ENCODE assay signal across 9 cellular contexts in the genomic region with DNA sequence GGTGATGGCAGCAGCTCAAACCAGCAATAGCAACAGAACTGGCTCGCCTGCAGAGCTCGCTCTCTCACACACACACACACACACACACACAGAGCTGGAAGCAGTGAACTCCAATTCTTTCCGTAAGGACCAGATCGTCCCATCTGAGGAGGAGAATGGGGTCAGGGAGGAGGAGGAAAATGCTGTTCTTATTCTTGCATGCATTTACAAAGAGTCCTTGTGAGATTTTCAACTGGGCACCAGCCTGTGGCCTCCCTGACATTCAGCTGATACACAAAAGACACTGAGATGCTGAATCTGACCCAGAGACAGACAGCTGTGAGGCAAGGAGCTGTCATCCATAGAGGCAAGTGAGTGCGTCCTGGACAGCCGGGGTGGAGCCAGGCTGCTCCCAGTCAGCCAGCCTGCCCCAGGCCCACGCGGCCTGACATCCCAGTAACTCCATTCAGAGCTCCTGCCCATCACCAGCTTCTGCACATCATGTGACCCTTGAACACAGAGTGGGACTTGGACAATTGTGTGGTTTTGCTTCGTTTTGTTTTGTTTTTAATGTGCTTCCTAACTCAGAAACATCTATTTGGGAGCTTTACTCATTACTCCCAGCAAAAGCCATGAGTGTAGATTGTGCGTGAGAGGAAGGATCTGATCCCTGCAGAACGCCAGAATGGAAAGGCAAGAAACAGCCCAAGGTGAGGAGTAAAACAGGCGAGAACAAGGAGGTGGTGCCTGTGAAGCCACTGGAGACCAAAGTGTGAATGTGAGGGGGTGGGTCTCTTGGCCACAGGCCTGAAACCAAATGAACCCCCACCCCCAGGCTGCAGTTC. TPM values are rescaled to one million over a fixed set of nuclear protein-coding genes. Genes with fewer than 3 reads are reported as not detected.
A peak's percentile ranks its signal among the peaks of the same experiment; 100 is the strongest.
DNase-seq lines count a peak whose midpoint lies in the region; ATAC-seq and TF ChIP-seq lines count a peak whose summit lies in the region.
"Had no signal": no experiment of that assay in that cellular context is flagged by ENCODE, and none has a peak within 500 bp of the region (broad histone marks: within the 10 kb centered on the region; RNA-seq: fewer than 3 reads in every experiment).

No MANE protein-coding gene starts in this region.

- DNase-seq in GM23248: peak; percentile 9
- DNase-seq in activated naive CD8-positive, alpha-beta T cell treated with anti-CD3 and anti-CD28 coated beads for 36 hours: no peak
- peak in 2 of 3 donors; percentile 38 to 39 for DNase-seq in immature natural killer cell
- DNase-seq in stimulated activated naive CD8-positive, alpha-beta T cell treated with anti-CD3 and anti-CD28 coated beads, Interleukin-15, Interleukin-2, amounts not matched to agents 100 U/mL and 50 U/mL, for 24 hours: peak; percentile 22
- no peak for DNase-seq in GM03348 (ENCODE audit: low spot score)
- no peak for DNase-seq in GM13976 (ENCODE audit: low spot score)
- no peak for DNase-seq in stimulated activated naive CD4-positive, alpha-beta T cell (lab: John Stamatoyannopoulos, UW)
- DNase-seq: NCI-H1048 had no signal

- no peaks in the 10 kb centered on the region for H3K79me2 ChIP-seq in GM23248 (ENCODE audit: insufficient read depth)

- H3K4me1 Mint-ChIP-seq in activated naive CD8-positive, alpha-beta T cell treated with anti-CD3 and anti-CD28 coated beads for 36 hours: peaks cover 48% of the 10 kb centered on the region
- peaks cover 59 to 65% of the 10 kb centered on the region in 2 donors for H3K4me1 Mint-ChIP-seq in immature natural killer cell

- no peaks in the 10 kb centered on the region for H3K27me3 Mint-ChIP-seq in activated naive CD8-positive, alpha-beta T cell treated with anti-CD3 and anti-CD28 coated beads for 36 hours
- H3K27me3 Mint-ChIP-seq in immature natural killer cell (ENCODE audit: low read depth in 3 of 3): peaks cover 3 to 14% (median 9%) of the 10 kb centered on the region in 3 donors

- H3K9me2 ChIP-seq in GM23248 (ENCODE audit: insufficient read depth): no peaks in the 10 kb centered on the region

- peaks cover 7% of the 10 kb centered on the region for H3K9me3 Mint-ChIP-seq in activated naive CD8-positive, alpha-beta T cell treated with anti-CD3 and anti-CD28 coated beads for 36 hours
- H3K9me3 Mint-ChIP-seq in immature natural killer cell: no peaks in the 10 kb centered on the region

- H3K36me3 ChIP-seq in GM23248 (ENCODE audit: low read depth): no peaks in the 10 kb centered on the region

- peaks cover 61% of the 10 kb centered on the region for H3K36me3 Mint-ChIP-seq in activated naive CD8-positive, alpha-beta T cell treated with anti-CD3 and anti-CD28 coated beads for 36 hours
- H3K36me3 Mint-ChIP-seq in immature natural killer cell: peaks cover 26 to 46% (median 28%) of the 10 kb centered on the region in 3 donors

- WGBS in GM23248 (ENCODE audit: low coverage in 1 of 2, low lambda C conversion rate in 2 of 2, missing lambda C conversion rate in 2 of 2), 2 experiments: 66 to 68% methylated on average over 12 of the region's 12 CpGs

- H3F3A ChIP-seq in GM23248 (ENCODE audit: insufficient read depth): no peaks in the 10 kb centered on the region

- H3K27me3 ChIP-seq in GM23248 (replicated peaks; ENCODE audit: insufficient read depth): no peaks in the 10 kb centered on the region

- ATAC-seq in stimulated activated naive CD8-positive, alpha-beta T cell treated with anti-CD3 and anti-CD28 coated beads, Interleukin-15, Interleukin-2, amounts not matched to agents 100 U/mL and 50 U/mL, for 24 hours: no peak
- ATAC-seq in HG03520 (IDR thresholded peaks at IDR 0.05; ENCODE audit: unreplicated experiment): no peak

- no peak overlapping the region for H3K4me3 ChIP-seq in GM23248

- in situ Hi-C loops in GM23248 (cut with MboI): no loop called here
- in situ Hi-C loops in GM13976 (cut with MboI; ENCODE audit: low sequenced_read_pairs, unreplicated experiment): no loop called here

- H3K27ac Mint-ChIP-seq in activated naive CD8-positive, alpha-beta T cell treated with anti-CD3 and anti-CD28 coated beads for 36 hours: peak overlapping the region; percentile 93
- peak overlapping the region; percentile 78 to 98 (median 94) for H3K27ac Mint-ChIP-seq in immature natural killer cell

- H3K4me2 ChIP-seq in GM23248 (ENCODE audit: unreplicated experiment): no peak overlapping the region

- TF ChIP-seq CTCF in GM13976 (IDR thresholded peaks at IDR 0.05; ENCODE audit: borderline replicate concordance, control extremely low read depth, extremely low read depth, insufficient read depth, missing control alignments): no peak

- H4K20me1 ChIP-seq in GM23248 (ENCODE audit: insufficient read depth): no peaks in the 10 kb centered on the region

- H3K4me3 Mint-ChIP-seq in activated naive CD8-positive, alpha-beta T cell treated with anti-CD3 and anti-CD28 coated beads for 36 hours: peak overlapping the region; percentile 98
- H3K4me3 Mint-ChIP-seq in immature natural killer cell: peak overlapping the region; percentile 96 to 100 (median 99)

- H3K9me3 ChIP-seq in GM23248 (ENCODE audit: low read depth): no peaks in the 10 kb centered on the region

- H2AFZ ChIP-seq in GM23248: no peak overlapping the region

- no peak overlapping the region for H3K9ac ChIP-seq in GM23248

- no peak overlapping the region for H3K27ac ChIP-seq in GM23248

- peaks cover 7% of the 10 kb centered on the region; the same call in 1 of the 2 replicates for H3K4me1 ChIP-seq in GM23248 (ENCODE audit: insufficient read depth)

RNA-seq across cellular contexts. Expression of gene SERPINB9, which starts 2.1 kb away (rescaled TPM):
- total RNA-seq in GM23248 (2014; rRNA removed; shearing (Covaris generic)): 1.1 and 2.4 TPM in 2 replicates
- polyA plus RNA-seq in GM23248 (2016; fragmentation: Nextera tagmentation; extraction: Ambion mirVana): 0.91 and 1.1 TPM in 2 replicates
- 10 to 100 TPM; 51.3 to 51.4 TPM for total RNA-seq in activated naive CD8-positive, alpha-beta T cell treated with anti-CD3 and anti-CD28 coated beads for 36 hours
- 10 to 100 TPM; 20.7 to 50.4 (median 21.7) TPM for polyA plus RNA-seq in immature natural killer cell

RNA-seq across cellular contexts. Expression of gene SERPINB1, which starts 59.4 kb away (rescaled TPM):
- total RNA-seq in GM23248 (2014; rRNA removed; shearing (Covaris generic)): 13.8 and 28.3 TPM in 2 replicates
- polyA plus RNA-seq in GM23248 (2016; fragmentation: Nextera tagmentation; extraction: Ambion mirVana): 32.5 and 32.8 TPM in 2 replicates
- total RNA-seq in activated naive CD8-positive, alpha-beta T cell treated with anti-CD3 and anti-CD28 coated beads for 36 hours: 10 to 100 TPM; 38.1 to 44.7 TPM
- polyA plus RNA-seq in immature natural killer cell: 100 to 1,000 TPM; 108 to 164 (median 162) TPM

Comparison
In these comparisons a context has a peak if more than half of its experiments do, and no peak if none do; other contexts are left out.
1. DNase-seq: peak in GM23248 (single experiment), immature natural killer cell (2 of 3) and stimulated activated naive CD8-positive, alpha-beta T cell treated with anti-CD3 and anti-CD28 coated beads, Interleukin-15, Interleukin-2, amounts not matched to agents 100 U/mL and 50 U/mL, for 24 hours (single experiment); none in activated naive CD8-positive, alpha-beta T cell treated with anti-CD3 and anti-CD28 coated beads for 36 hours (single experiment), GM03348 (single experiment), GM13976 (single experiment) and stimulated activated naive CD4-positive, alpha-beta T cell (0 of 6).
2. RNA of gene SERPINB9, which starts 2.1 kb away (total RNA-seq): 51.3 to 51.4 TPM in activated naive CD8-positive, alpha-beta T cell treated with anti-CD3 and anti-CD28 coated beads for 36 hours; 1.1 to 2.4 TPM in GM23248; every median in the first group is over 10 times any median in the second.